Comparison of ENCODE assay signal across 1 cellular context in genomic region chr16:75148311-75149195, GRCh38.
A peak's percentile ranks its signal among the peaks of the same experiment; 100 is the strongest.
TF ChIP-seq lines count a peak whose summit lies in the region.

Gene ZFP1 (plus strand): TSS chr16:75148524. CDS start chr16:75152952, 4,428 bp downstream.

TF ChIP-seq in HepG2, 621 proteins besides CTCF, POLR2A, EP300 and RAD21 (continued from another document and continues in another):
- TF ChIP-seq TFAP4 (IDR thresholded peaks at IDR 0.05; ENCODE audit: borderline replicate concordance, low read depth) (peak; percentile 16; the same call in 1 of the 2 replicates), ZXDC (CRISPR knock-in tag; IDR thresholded peaks at IDR 0.05) (0 out of 2 replicates have a peak, but pooled peaks have one; percentile 8), GFI1 (CRISPR knock-in tag; IDR thresholded peaks at IDR 0.05; ENCODE audit: borderline replicate concordance) (no peak), ZNF501 (CRISPR knock-in tag; IDR thresholded peaks at IDR 0.05) (peak; percentile 97), KLF11 (CRISPR knock-in tag; IDR thresholded peaks at IDR 0.05) (peak; percentile 74; the same call in 1 of the 2 replicates), ZNF143 (CRISPR knock-in tag; IDR thresholded peaks at IDR 0.05) (peak; percentile 97), PRDM4 (CRISPR knock-in tag; IDR thresholded peaks at IDR 0.05; ENCODE audit: borderline replicate concordance) (no peak), ELF4 (CRISPR knock-in tag; IDR thresholded peaks at IDR 0.05; ENCODE audit: borderline replicate concordance) (no peak), ELK4 (CRISPR knock-in tag; IDR thresholded peaks at IDR 0.05; ENCODE audit: borderline replicate concordance) (no peak), PHF8 (CRISPR knock-in tag; IDR thresholded peaks at IDR 0.05) (peak; percentile 98), SMAD3 (CRISPR knock-in tag; IDR thresholded peaks at IDR 0.05) (peak; percentile 86; the same call in 1 of the 2 replicates), SIX4 (CRISPR knock-in tag; IDR thresholded peaks at IDR 0.05) (peak; percentile 54; the same call in 1 of the 2 replicates), ZNF607 (CRISPR knock-in tag; IDR thresholded peaks at IDR 0.05; ENCODE audit: borderline replicate concordance) (peak; percentile 82; the same call in 1 of the 2 replicates), ZFP62 (CRISPR knock-in tag; IDR thresholded peaks at IDR 0.05) (0 out of 2 replicates have a peak, but pooled peaks have one; percentile 60), NCOA5 (CRISPR knock-in tag; IDR thresholded peaks at IDR 0.05) (0 out of 2 replicates have a peak, but pooled peaks have one; percentile 62), ZUFSP (CRISPR knock-in tag; IDR thresholded peaks at IDR 0.05; ENCODE audit: borderline replicate concordance) (no peak), KDM6A (CRISPR knock-in tag; IDR thresholded peaks at IDR 0.05; ENCODE audit: low read depth) (no peak), DR1 (CRISPR knock-in tag; IDR thresholded peaks at IDR 0.05) (peak; percentile 62; the same call in 1 of the 2 replicates), ZFYVE20 (CRISPR knock-in tag; IDR thresholded peaks at IDR 0.05; ENCODE audit: borderline replicate concordance, low read depth) (peak; percentile 61), FOXK1 (CRISPR knock-in tag; IDR thresholded peaks at IDR 0.05; ENCODE audit: borderline replicate concordance, low read depth) (peak; percentile 74; the same call in 1 of the 2 replicates), SP4 (CRISPR knock-in tag; IDR thresholded peaks at IDR 0.05) (peak; percentile 85), ZNF780A (CRISPR knock-in tag; IDR thresholded peaks at IDR 0.05) (no peak), CSRNP1 (CRISPR knock-in tag; IDR thresholded peaks at IDR 0.05) (peak; percentile 52; the same call in 1 of the 2 replicates), MAFK (conservative IDR thresholded peaks at IDR 0.05 in 1 of 2, IDR thresholded peaks at IDR 0.05 in 1 of 2; ENCODE audit: low read length in 2 of 2) (no peak), JUNB (CRISPR knock-in tag; IDR thresholded peaks at IDR 0.05; ENCODE audit: borderline replicate concordance) (no peak), HNRNPLL (IDR thresholded peaks at IDR 0.05; ENCODE audit: low read depth, low read length, poor library complexity, severe bottlenecking) (peak; percentile 61), DBP (CRISPR knock-in tag; IDR thresholded peaks at IDR 0.05; ENCODE audit: not compliant biosample characterization) (peak; percentile 80), ZNF570 (CRISPR knock-in tag; IDR thresholded peaks at IDR 0.05; ENCODE audit: borderline replicate concordance) (peak; percentile 50; the same call in 1 of the 2 replicates), HMGA1 (CRISPR knock-in tag; conservative IDR thresholded peaks at IDR 0.05) (no peak), TBP (CRISPR knock-in tag; IDR thresholded peaks at IDR 0.05) (no peak), ZNF761 (CRISPR knock-in tag; conservative IDR thresholded peaks at IDR 0.05) (no peak; the same call in 1 of the 2 replicates), REXO4 (CRISPR knock-in tag; IDR thresholded peaks at IDR 0.05; ENCODE audit: borderline replicate concordance) (no peak), ZNF510 (CRISPR knock-in tag; IDR thresholded peaks at IDR 0.05; ENCODE audit: low read depth) (peak; percentile 61; the same call in 1 of the 2 replicates), ZNF552 (CRISPR knock-in tag; IDR thresholded peaks at IDR 0.05; ENCODE audit: borderline replicate concordance) (peak; percentile 86), ZKSCAN8 (CRISPR knock-in tag; IDR thresholded peaks at IDR 0.05; ENCODE audit: borderline replicate concordance) (peak; percentile 6; the same call in 1 of the 2 replicates), ZBTB10 (CRISPR knock-in tag; IDR thresholded peaks at IDR 0.05; ENCODE audit: borderline replicate concordance) (peak; percentile 51; the same call in 1 of the 2 replicates), ZNF784 (CRISPR knock-in tag; IDR thresholded peaks at IDR 0.05; ENCODE audit: borderline replicate concordance) (peak; percentile 95; the same call in 1 of the 2 replicates), BHLHE40 (IDR thresholded peaks at IDR 0.05; ENCODE audit: low read length) (peak; percentile 73), AKAP8 (CRISPR knock-in tag; IDR thresholded peaks at IDR 0.05) (peak; percentile 96), ZKSCAN1 (IDR thresholded peaks at IDR 0.05; ENCODE audit: low read length) (no peak), MEF2D (CRISPR knock-in tag; IDR thresholded peaks at IDR 0.05) (peak; percentile 81), SP140L (CRISPR knock-in tag; IDR thresholded peaks at IDR 0.05; ENCODE audit: borderline replicate concordance) (no peak), SNAPC2 (CRISPR knock-in tag; IDR thresholded peaks at IDR 0.05) (peak; percentile 77)
